Comparison of ENCODE assay signal across 8 cellular contexts in the genomic region with DNA sequence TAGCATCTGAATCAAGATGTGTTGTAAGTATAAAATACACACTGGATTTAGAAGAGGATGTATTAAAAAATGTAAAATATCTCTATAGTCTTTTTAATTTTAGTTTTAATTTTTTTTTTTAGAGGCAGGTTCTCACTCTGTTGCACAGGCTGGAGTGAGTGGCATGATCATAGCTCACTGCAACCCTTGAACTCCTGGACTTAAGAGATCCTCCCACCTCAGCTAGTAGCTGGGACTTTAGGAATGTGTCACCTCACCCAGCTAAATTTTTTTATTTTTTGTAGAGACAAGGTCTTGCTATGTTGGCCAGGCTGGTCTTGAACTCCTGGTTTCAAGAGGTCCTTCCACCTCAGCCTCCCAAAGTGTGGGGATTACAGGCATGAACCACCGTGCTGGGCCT.
"Had no signal": no experiment of that assay in that cellular context is flagged by ENCODE, and none has a peak within 500 bp of the region (broad histone marks: within the 10 kb centered on the region; RNA-seq: fewer than 3 reads in every experiment).

No MANE protein-coding gene starts in this region.

- H3K9me3 Mint-ChIP-seq: IgD-negative memory B cell had no signal

- H3K4me3 Mint-ChIP-seq: IgD-negative memory B cell had no signal

- DNase-seq: IMR-90, KBM-7, KG1 had no signal

- H3K4me3 ChIP-seq: K562 had no signal

- H3K9ac ChIP-seq: KMS-11 had no signal

- H3K27ac ChIP-seq: HL-60, KMS-11 had no signal

- H3K27ac Mint-ChIP-seq: IgD-negative memory B cell had no signal

- H3K4me2 ChIP-seq: KMS-11 had no signal

- ATAC-seq: K562 had no signal

- FAIRE-seq: HTR-8/SVneo, K562 had no signal
